In the genomic region with DNA sequence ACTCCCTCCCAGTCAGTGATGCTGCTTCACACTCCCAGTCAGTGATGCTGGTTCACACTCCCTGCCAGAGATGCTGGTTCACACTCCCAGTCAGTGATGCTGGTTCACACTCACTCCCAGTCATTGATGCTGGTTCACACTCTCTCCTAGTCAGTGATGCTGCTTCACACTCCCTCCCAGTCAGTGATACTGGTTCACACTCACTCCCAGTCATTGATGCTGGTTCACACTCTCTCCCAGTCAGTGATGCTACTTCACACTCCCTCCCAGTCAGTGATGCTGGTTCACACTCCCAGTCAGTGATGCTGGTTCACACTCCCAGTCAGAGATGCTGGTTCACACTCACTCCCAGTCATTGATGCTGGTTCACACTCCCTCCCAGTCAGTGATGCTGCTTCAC, we compare ENCODE assay signal across 24 cellular contexts. TPM values are rescaled to one million over a fixed set of nuclear protein-coding genes. Genes with fewer than 3 reads are reported as not detected.
"Had no signal": no experiment of that assay in that cellular context is flagged by ENCODE, and none has a peak within 500 bp of the region (broad histone marks: within the 10 kb centered on the region; RNA-seq: fewer than 3 reads in every experiment).

No MANE protein-coding gene starts in this region.

- H3K4me1 ChIP-seq: heart right ventricle, pancreas, tibial artery had no signal

- H3K27ac ChIP-seq: coronary artery, heart right ventricle, pancreas, tibial artery had no signal

- DNase-seq: effector CD4-positive, alpha-beta T cell; heart right ventricle; hypothalamus; islet precursor cell; mammary epithelial cell; naive thymus-derived CD8-positive, alpha-beta T cell; nucleus accumbens; right cardiac atrium; stimulated activated CD4-positive, alpha-beta T cell treated with anti-CD3 and anti-CD28 coated beads, Interleukin-15, amount 100 ng/mL, for 24 hours; stimulated activated CD4-positive, alpha-beta T cell treated with anti-CD3 and anti-CD28 coated beads, Interleukin-1b, Interleukin-23, amount 100 ng/mL, for 48 hours; stimulated activated CD4-positive, alpha-beta T cell treated with anti-CD3 and anti-CD28 coated beads, Interleukin-4, amount 100 ng/mL, for 24 hours had no signal

- ATAC-seq: heart right ventricle; left lobe of liver; mucosa of descending colon; naive thymus-derived CD8-positive, alpha-beta T cell; pancreas; right cardiac atrium; stimulated activated memory B cell treated with anti-CD40 and anti-IgM and Interleukin-4, amounts not matched to agents 10 μg/mL and 1 μg/mL and 100 μg/mL, for 72 hours had no signal

- H3K27ac Mint-ChIP-seq: progenitor cell of endocrine pancreas; stimulated activated memory B cell treated with anti-CD40 and anti-IgM and Interleukin-4, amounts not matched to agents 10 μg/mL and 1 μg/mL and 100 μg/mL, for 72 hours; stimulated activated naive CD8-positive, alpha-beta T cell treated with anti-CD3 and anti-CD28 coated beads, Interleukin-15, Interleukin-2, amounts not matched to agents 100 ng/mL and 50 ng/mL, for 24 hours had no signal

- FAIRE-seq: frontal cortex, pancreas had no signal

- H3K27me3 ChIP-seq: pancreas, tibial artery had no signal

- H3K9me3 ChIP-seq: pancreas had no signal

- H3K36me3 ChIP-seq: heart right ventricle, pancreas, tibial artery had no signal

- H3K4me3 Mint-ChIP-seq: naive thymus-derived CD8-positive, alpha-beta T cell; neural crest cell; stimulated activated memory B cell treated with anti-CD40 and anti-IgM and Interleukin-4, amounts not matched to agents 10 μg/mL and 1 μg/mL and 100 μg/mL, for 72 hours; stimulated activated naive CD8-positive, alpha-beta T cell treated with anti-CD3 and anti-CD28 coated beads, Interleukin-15, Interleukin-2, amounts not matched to agents 100 ng/mL and 50 ng/mL, for 24 hours had no signal

- H3K4me3 ChIP-seq: coronary artery, heart right ventricle, mucosa of descending colon, pancreas, tibial artery had no signal

- H3K4me1 Mint-ChIP-seq: neural crest cell; stimulated activated memory B cell treated with anti-CD40 and anti-IgM and Interleukin-4, amounts not matched to agents 10 μg/mL and 1 μg/mL and 100 μg/mL, for 72 hours had no signal

RNA-seq across cellular contexts. Expression of a gene that starts 34.3 kb away (rescaled TPM):
- total RNA-seq: chondrocyte; glomerular endothelial cell; left lobe of liver; naive thymus-derived CD8-positive, alpha-beta T cell; neural crest cell; progenitor cell of endocrine pancreas; ureter had no signal
- polyA plus RNA-seq: mammary epithelial cell; naive thymus-derived CD8-positive, alpha-beta T cell; pancreas; right cardiac atrium had no signal
